8 cellular contexts compared by ENCODE assay signal in genomic region chr21:9246481-9247289, GRCh38.
DNase-seq lines count a peak whose midpoint lies in the region; ATAC-seq and TF ChIP-seq lines count a peak whose summit lies in the region.
"Not testable (repeated sequence)": the region's sequence is repeated elsewhere in the genome, so short reads cannot be mapped to it uniquely, and the experiment has no call there.

No MANE protein-coding gene starts in this region.

- H3K36me3 Mint-ChIP-seq in CD4-positive, CD25-positive, alpha-beta regulatory T cell, result peaks cover 14% of the 10 kb centered on the region

- H3K4me3 Mint-ChIP-seq in CD4-positive, CD25-positive, alpha-beta regulatory T cell, result not testable (repeated sequence)

- not testable (repeated sequence) for H3K4me1 Mint-ChIP-seq in CD4-positive, CD25-positive, alpha-beta regulatory T cell

- not testable (repeated sequence) for TF ChIP-seq EP300 in gastroesophageal sphincter (IDR thresholded peaks at IDR 0.05)

- H3K9ac ChIP-seq in MM.1S (ENCODE audit: low read length), result not testable (repeated sequence)

- WGBS in gastroesophageal sphincter (ENCODE audit: low coverage in 1 of 2), 2 donors, result 39 to 47% methylated on average over 3 of the region's 3 CpGs
- WGBS in lung, 2 donors, result 45 to 64% methylated on average over 3 of the region's 3 CpGs
- WGBS in spleen, 5 donors, result 50 to 60% (median 52%) methylated on average over 3 of the region's 3 CpGs

- H3K9me3 Mint-ChIP-seq in CD4-positive, CD25-positive, alpha-beta regulatory T cell, result peaks cover 2 to 28% (median 17%) of the 10 kb centered on the region in 7 donors

- H3K27ac ChIP-seq in CD4-positive, CD25-positive, alpha-beta regulatory T cell (ENCODE audit: insufficient read depth, low read length, poor library complexity, severe bottlenecking); MM.1S (ENCODE audit: low read length); gastroesophageal sphincter; lung (ENCODE audit: low read depth in 1 of 2, low read length in 1 of 2); spleen: not testable (repeated sequence)

- not testable (repeated sequence) for H3K27me3 ChIP-seq in CD4-positive, CD25-positive, alpha-beta regulatory T cell (ENCODE audit: control insufficient read depth, insufficient read depth, low read length); MM.1S (replicated peaks; ENCODE audit: insufficient read depth, low read length); gastroesophageal sphincter; lung (ENCODE audit: control insufficient read depth, insufficient read depth); spleen (replicated peaks in 1 of 7)

- not testable (repeated sequence) for H3K4me1 ChIP-seq in CD4-positive, CD25-positive, alpha-beta regulatory T cell (ENCODE audit: control insufficient read depth, insufficient read depth, low read length, poor library complexity, severe bottlenecking); MM.1S (ENCODE audit: low read length); gastroesophageal sphincter; lung (ENCODE audit: control insufficient read depth in 2 of 2, insufficient read depth in 2 of 2, low read length in 2 of 2); spleen

- not testable (repeated sequence) for H3F3A ChIP-seq in MM.1S (ENCODE audit: insufficient read depth, low read length)

- not testable (repeated sequence) for H2AFZ ChIP-seq in MM.1S (ENCODE audit: low read length)

- H3K9me3 ChIP-seq in CD4-positive, CD25-positive, alpha-beta regulatory T cell (ENCODE audit: control insufficient read depth in 2 of 2, low read length in 2 of 2), result peaks cover 18 to 25% of the 10 kb centered on the region in 2 experiments
- H3K9me3 ChIP-seq in MM.1S (replicated peaks; ENCODE audit: insufficient read depth, low read length), result not testable (repeated sequence)
- peaks cover 0 to 25% (median 4%) of the 10 kb centered on the region in 3 donors for H3K9me3 ChIP-seq in gastroesophageal sphincter
- peaks cover 0 to 19% of the 10 kb centered on the region in 2 donors for H3K9me3 ChIP-seq in lung (ENCODE audit: control insufficient read depth in 2 of 2, insufficient read depth in 1 of 2, low read length in 1 of 2)
- peaks cover 13 to 29% (median 25%) of the 10 kb centered on the region in 8 donors for H3K9me3 ChIP-seq in spleen

- TF ChIP-seq CTCF in MM.1S (IDR thresholded peaks at IDR 0.05; ENCODE audit: low read length); gastroesophageal sphincter (IDR thresholded peaks at IDR 0.05); lung (IDR thresholded peaks at IDR 0.05; ENCODE audit: control extremely low read depth, extremely low read depth); spleen (IDR thresholded peaks at IDR 0.05 in 8 of 11, conservative IDR thresholded peaks at IDR 0.05 in 3 of 11): not testable (repeated sequence)

- H3K9me2 ChIP-seq in MM.1S (replicated peaks; ENCODE audit: insufficient read depth, low read length), result not testable (repeated sequence)

- intact Hi-C loops in spleen (cut with DNase I; ENCODE audit: low total_unique reads), result not testable (repeated sequence)

- not testable (repeated sequence) for TF ChIP-seq POLR2A in gastroesophageal sphincter (IDR thresholded peaks at IDR 0.05); spleen (IDR thresholded peaks at IDR 0.05)

- H3K4me3 ChIP-seq in CD4-positive, CD25-positive, alpha-beta regulatory T cell (ENCODE audit: low read depth, low read length); MM.1S (ENCODE audit: low read length); gastroesophageal sphincter; lung; spleen: not testable (repeated sequence)

- not testable (repeated sequence) for H4K20me1 ChIP-seq in MM.1S (ENCODE audit: insufficient read depth, low read length)

- peak; percentile 44 to 50 for ATAC-seq in CD4-positive, CD25-positive, alpha-beta regulatory T cell (ENCODE audit: low read depth in 2 of 2)
- ATAC-seq in GM21447 (IDR thresholded peaks at IDR 0.05; ENCODE audit: unreplicated experiment) (peak; percentile 44), HG02938 (IDR thresholded peaks at IDR 0.05; ENCODE audit: unreplicated experiment) (peak; percentile 32), gastroesophageal sphincter (peak; percentile 72), lung (ENCODE audit: insufficient read depth, low FRiP score) (peak; percentile 58)

- H3K36me3 ChIP-seq in CD4-positive, CD25-positive, alpha-beta regulatory T cell (ENCODE audit: control insufficient read depth, insufficient read depth, low read length); MM.1S (replicated peaks; ENCODE audit: insufficient read depth, low read length); gastroesophageal sphincter; lung (ENCODE audit: control insufficient read depth in 2 of 2, insufficient read depth in 2 of 2, low read length in 2 of 2); spleen: not testable (repeated sequence)

- not testable (repeated sequence) for H3K79me2 ChIP-seq in MM.1S (ENCODE audit: low read length)

- not testable (repeated sequence) for DNase-seq in CD4-positive, CD25-positive, alpha-beta regulatory T cell
- DNase-seq in MM.1S, result peak; percentile 4
- peak; percentile 0 for DNase-seq in activated effector memory CD4-positive, alpha-beta T cell treated with Interleukin-2 at 50 U/mL for 16 hours
- peak; percentile 29 for DNase-seq in lung (ENCODE audit: low spot score)
- DNase-seq in spleen, result peak; percentile 21

- not testable (repeated sequence) for H3K4me2 ChIP-seq in MM.1S (ENCODE audit: low read depth, low read length)

- not testable (repeated sequence) for H3K27me3 Mint-ChIP-seq in CD4-positive, CD25-positive, alpha-beta regulatory T cell

- H3K27ac Mint-ChIP-seq in CD4-positive, CD25-positive, alpha-beta regulatory T cell, result not testable (repeated sequence)
